Comparison of ENCODE assay signal across 35 cellular contexts in the genomic region with DNA sequence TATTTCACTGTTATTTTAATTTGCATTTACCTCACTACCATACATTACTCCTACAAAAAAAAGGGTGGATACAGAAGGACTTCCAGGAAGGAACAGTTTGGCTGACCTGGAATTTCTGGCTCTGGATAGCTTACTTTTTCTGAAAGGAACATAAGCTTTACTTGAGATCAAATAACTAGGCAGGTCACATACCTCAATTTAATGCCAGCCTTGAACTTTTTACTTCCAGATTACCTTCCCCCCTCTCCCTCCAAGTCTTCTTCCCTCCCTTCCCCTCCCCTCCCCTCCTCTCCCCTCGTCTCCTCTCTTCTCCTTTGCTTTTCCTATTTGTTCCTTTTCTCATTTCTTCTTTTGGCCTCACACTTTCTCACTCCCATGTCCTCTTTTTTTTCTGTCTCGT.
"Had no signal": no experiment of that assay in that cellular context is flagged by ENCODE, and none has a peak within 500 bp of the region (broad histone marks: within the 10 kb centered on the region; RNA-seq: fewer than 3 reads in every experiment).

No MANE protein-coding gene starts in this region.

- H3K27me3 Mint-ChIP-seq: activated CD4-positive, alpha-beta T cell treated with anti-CD3 and anti-CD28 coated beads for 36 hours; activated CD4-positive, alpha-beta T cell treated with anti-CD3 and anti-CD28 coated beads, Interleukin-2, amount 10 ng/mL, durations not matched to agents 7 days and 5 days; activated CD8-positive, alpha-beta T cell treated with anti-CD3 and anti-CD28 coated beads for 36 hours; activated naive CD8-positive, alpha-beta T cell treated with anti-CD3 and anti-CD28 coated beads for 36 hours; activated T-helper 17 cell treated with anti-CD3 and anti-CD28 coated beads, Interleukin-2, amount 50 U/mL, for 72 hours had no signal

- ATAC-seq: activated CD4-positive, alpha-beta T cell treated with anti-CD3 and anti-CD28 coated beads for 36 hours; activated CD4-positive, CD25-positive, alpha-beta regulatory T cell treated with anti-CD3 and anti-CD28 coated beads, Interleukin-2, amount 50 U/mL, for 24 hours; activated CD8-positive, alpha-beta T cell treated with anti-CD3 and anti-CD28 coated beads for 36 hours; activated naive CD4-positive, alpha-beta T cell treated with anti-CD3 and anti-CD28 coated beads, Interleukin-2, amount 50 U/mL, for 72 hours; activated T-cell treated with anti-CD3 and anti-CD28 coated beads, Interleukin-2, amount 50 U/mL, for 4 hours; activated T-cell treated with anti-CD3 and anti-CD28 coated beads, Interleukin-2, amount 50 U/mL, for 72 hours; activated T-helper 17 cell treated with anti-CD3 and anti-CD28 coated beads, Interleukin-2, amount 50 U/mL, for 72 hours; body of pancreas had no signal

- H3K36me3 Mint-ChIP-seq: activated naive CD8-positive, alpha-beta T cell treated with anti-CD3 and anti-CD28 coated beads for 36 hours had no signal

- H3K9me3 Mint-ChIP-seq: activated T-helper 1 cell treated with anti-CD3 and anti-CD28 coated beads, Interleukin-12 subunit alpha, Interleukin-12 subunit beta, Interleukin-2, Interleukin-4 antibody, amounts not matched to agents 30 ng/mL and 10 ng/mL and 1 ng/mL, durations not matched to agents 14 hours and 24 hours and 36 hours; T-helper 2 cell treated with Interferon-gamma antibody and Interleukin-4, amounts not matched to agents 5 μg/mL and 100 μg/mL, for 36 hours had no signal

- H3K27ac Mint-ChIP-seq: activated CD4-positive, alpha-beta T cell treated with anti-CD3 and anti-CD28 coated beads for 36 hours; activated CD4-positive, alpha-beta T cell treated with anti-CD3 and anti-CD28 coated beads, Interleukin-2, amount 10 ng/mL, durations not matched to agents 7 days and 5 days; activated CD8-positive, alpha-beta T cell treated with anti-CD3 and anti-CD28 coated beads for 36 hours; activated naive CD4-positive, alpha-beta T cell treated with anti-CD3 and anti-CD28 coated beads for 36 hours; activated naive CD4-positive, alpha-beta T cell treated with anti-CD3 and anti-CD28 coated beads, Interleukin-2, amount 50 U/mL, for 72 hours; activated naive CD8-positive, alpha-beta T cell treated with anti-CD3 and anti-CD28 coated beads for 36 hours; activated T-cell treated with anti-CD3 and anti-CD28 coated beads, Interleukin-2, amount 50 U/mL, for 72 hours; activated T-helper 1 cell treated with anti-CD3 and anti-CD28 coated beads, Interleukin-12 subunit alpha, Interleukin-12 subunit beta, Interleukin-2, Interleukin-4 antibody, amounts not matched to agents 30 ng/mL and 10 ng/mL and 1 ng/mL, durations not matched to agents 14 hours and 24 hours and 36 hours; activated T-helper 17 cell treated with anti-CD3 and anti-CD28 coated beads, Interleukin-2, amount 50 U/mL, for 72 hours; T-helper 1 cell treated with Interleukin-12 subunit alpha and Interleukin-12 subunit beta and Interleukin-4 antibody, amounts not matched to agents 30 μg/mL and 1 μg/mL, for 36 hours; T-helper 2 cell treated with Interferon-gamma antibody and Interleukin-4, amounts not matched to agents 5 μg/mL and 100 μg/mL, for 36 hours had no signal

- DNase-seq: activated CD4-positive, alpha-beta T cell treated with anti-CD3 and anti-CD28 coated beads for 1 hour; activated CD4-positive, alpha-beta T cell treated with anti-CD3 and anti-CD28 coated beads for 36 hours; activated CD4-positive, alpha-beta T cell treated with anti-CD3 and anti-CD28 coated beads for 48 hours; activated CD4-positive, alpha-beta T cell treated with anti-CD3 and anti-CD28 coated beads, Interleukin-2, amount 10 ng/mL, durations not matched to agents 7 days and 5 days; activated CD4-positive, alpha-beta T cell treated with anti-CD3 and anti-CD28 coated beads, Interleukin-2, amount 50 U/mL, for 48 hours; activated CD4-positive, CD25-positive, alpha-beta regulatory T cell; activated CD8-positive, alpha-beta memory T cell treated with anti-CD3 and anti-CD28 coated beads, Interleukin-2, amount 50 U/mL, for 4 hours; activated CD8-positive, alpha-beta T cell treated with anti-CD3 and anti-CD28 coated beads for 36 hours; activated effector memory CD4-positive, alpha-beta T cell treated with anti-CD3 and anti-CD28 coated beads, Interleukin-2, amount 50 U/mL, for 16 hours; activated gamma-delta T cell treated with Interleukin-2 at 50 U/mL for 16 hours; activated naive CD4-positive, alpha-beta T cell; activated naive CD4-positive, alpha-beta T cell treated with anti-CD3 and anti-CD28 coated beads for 36 hours; activated naive CD4-positive, alpha-beta T cell treated with anti-CD3 and anti-CD28 coated beads, Interleukin-2, amount 50 U/mL, for 16 hours; activated naive CD8-positive, alpha-beta T cell treated with anti-CD3 and anti-CD28 coated beads for 36 hours; activated T-cell treated with anti-CD3 and anti-CD28 coated beads for 4 hours; activated T-cell treated with anti-CD3 and anti-CD28 coated beads, Interleukin-2, amount 50 U/mL, for 1 hour; activated T-cell treated with anti-CD3 and anti-CD28 coated beads, Interleukin-2, amount 50 U/mL, for 4 hours; activated T-cell treated with anti-CD3 and anti-CD28 coated beads, Interleukin-2, amount 50 U/mL, for 72 hours; adrenal gland; amniotic stem cell; aorta; body of pancreas; brain microvascular endothelial cell; central memory CD4-positive, alpha-beta T cell; T-helper 1 cell; T-helper 2 cell; T-helper 9 cell had no signal

- H3K9me3 ChIP-seq: adrenal gland, body of pancreas, breast epithelium had no signal

- H3K4me3 Mint-ChIP-seq: activated CD4-positive, alpha-beta T cell treated with anti-CD3 and anti-CD28 coated beads for 36 hours; activated CD4-positive, alpha-beta T cell treated with anti-CD3 and anti-CD28 coated beads, Interleukin-2, amount 10 ng/mL, durations not matched to agents 7 days and 5 days; activated CD8-positive, alpha-beta T cell treated with anti-CD3 and anti-CD28 coated beads for 36 hours; activated naive CD4-positive, alpha-beta T cell treated with anti-CD3 and anti-CD28 coated beads for 36 hours; activated naive CD8-positive, alpha-beta T cell treated with anti-CD3 and anti-CD28 coated beads for 36 hours; activated T-cell treated with anti-CD3 and anti-CD28 coated beads, Interleukin-2, amount 50 U/mL, for 4 hours; activated T-cell treated with anti-CD3 and anti-CD28 coated beads, Interleukin-2, amount 50 U/mL, for 72 hours; activated T-helper 1 cell treated with anti-CD3 and anti-CD28 coated beads, Interleukin-12 subunit alpha, Interleukin-12 subunit beta, Interleukin-2, Interleukin-4 antibody, amounts not matched to agents 30 ng/mL and 10 ng/mL and 1 ng/mL, durations not matched to agents 14 hours and 24 hours and 36 hours; activated T-helper 17 cell treated with anti-CD3 and anti-CD28 coated beads, Interleukin-2, amount 50 U/mL, for 72 hours; T-helper 1 cell treated with Interleukin-12 subunit alpha and Interleukin-12 subunit beta and Interleukin-4 antibody, amounts not matched to agents 30 μg/mL and 1 μg/mL, for 36 hours; T-helper 2 cell treated with Interferon-gamma antibody and Interleukin-4, amounts not matched to agents 5 μg/mL and 100 μg/mL, for 36 hours had no signal

- H3K36me3 ChIP-seq: adrenal gland, brain microvascular endothelial cell, breast epithelium had no signal

- H3K4me1 Mint-ChIP-seq: activated CD4-positive, alpha-beta T cell treated with anti-CD3 and anti-CD28 coated beads for 36 hours; activated CD4-positive, alpha-beta T cell treated with anti-CD3 and anti-CD28 coated beads, Interleukin-2, amount 10 ng/mL, durations not matched to agents 7 days and 5 days; activated naive CD8-positive, alpha-beta T cell treated with anti-CD3 and anti-CD28 coated beads for 36 hours; activated T-helper 17 cell treated with anti-CD3 and anti-CD28 coated beads, Interleukin-2, amount 50 U/mL, for 72 hours had no signal

- H3K27ac ChIP-seq: adrenal gland, body of pancreas, brain microvascular endothelial cell, breast epithelium, VCaP had no signal

- H3K4me1 ChIP-seq: adrenal gland, body of pancreas, breast epithelium had no signal

- H3K27me3 ChIP-seq: adrenal gland, body of pancreas, brain microvascular endothelial cell, breast epithelium had no signal

- H3K4me3 ChIP-seq: adrenal gland, body of pancreas, breast epithelium had no signal
